Comparison of ENCODE assay signal across 25 cellular contexts in the genomic region with DNA sequence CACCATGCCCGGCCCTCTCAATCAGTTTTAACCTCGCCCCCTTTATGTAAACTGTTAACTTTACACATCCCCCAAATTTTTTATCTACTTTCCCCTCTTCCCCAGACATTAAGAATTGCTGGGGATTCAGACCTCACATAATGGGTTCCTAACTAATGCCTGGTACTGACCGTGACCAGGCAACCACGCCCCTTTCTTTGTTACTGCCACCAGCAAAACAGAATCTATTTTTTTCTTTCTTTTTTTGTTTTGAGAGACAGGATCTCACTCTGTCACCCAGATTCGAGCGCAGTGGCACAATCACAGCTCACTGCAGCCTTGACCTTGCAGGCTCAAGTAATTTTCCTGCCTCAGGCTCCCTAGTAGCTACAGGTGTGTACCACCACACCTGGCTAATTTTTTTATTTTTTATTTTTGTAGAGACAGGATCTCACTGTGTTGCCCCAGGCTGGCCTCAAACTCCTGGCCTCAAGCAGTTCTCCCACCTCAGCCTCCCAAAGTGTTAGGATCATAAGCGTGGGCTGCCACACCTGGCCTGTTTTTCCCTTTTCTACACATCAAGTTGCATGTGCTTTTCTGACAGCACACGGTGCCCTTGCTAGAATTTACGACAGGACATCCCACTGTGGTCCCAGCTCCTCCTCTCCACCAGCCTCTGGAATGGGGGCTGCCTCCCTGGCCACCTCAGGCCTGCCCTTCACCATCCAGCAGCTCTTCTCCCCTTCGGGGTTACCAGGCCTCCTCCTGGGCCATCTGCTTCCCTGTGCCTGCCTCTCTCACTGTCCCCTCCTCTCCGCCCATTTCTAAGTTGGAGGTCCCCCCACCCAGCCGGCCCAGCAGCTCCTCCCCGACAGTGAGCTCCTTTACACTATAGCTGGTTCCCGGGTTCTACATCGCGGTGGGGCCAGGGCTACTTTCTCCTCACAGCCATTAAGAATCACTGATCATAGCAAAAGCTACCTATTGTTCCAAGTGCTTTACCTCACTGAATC. TPM values are rescaled to one million over a fixed set of nuclear protein-coding genes. Genes with fewer than 3 reads are reported as not detected.
DNase-seq lines count a peak whose midpoint lies in the region; ATAC-seq and TF ChIP-seq lines count a peak whose summit lies in the region.
"Had no signal": no experiment of that assay in that cellular context is flagged by ENCODE, and none has a peak within 500 bp of the region (broad histone marks: within the 10 kb centered on the region; RNA-seq: fewer than 3 reads in every experiment).

No MANE protein-coding gene starts in this region.

- H3K4me1 ChIP-seq in HEK293 (ENCODE audit: control insufficient read depth, insufficient read depth, low read length): no peaks in the 10 kb centered on the region
- H3K4me1 ChIP-seq in CD4-positive, alpha-beta memory T cell (ENCODE audit: insufficient read depth, low read length): peaks cover 18% of the 10 kb centered on the region
- H3K4me1 ChIP-seq: ascending aorta, SJCRH30 had no signal

- H3K4me3 Mint-ChIP-seq in WTC11: no peak overlapping the region; the same call in 1 of the 2 replicates
- H3K4me3 Mint-ChIP-seq in stimulated activated effector memory CD8-positive, alpha-beta T cell treated with anti-CD3 and anti-CD28 coated beads, Interleukin-12 subunit alpha, Interleukin-12 subunit beta, amount 100 ng/mL, for 72 hours: no peak overlapping the region
- H3K4me3 Mint-ChIP-seq in CD4-positive, alpha-beta memory T cell: no peak overlapping the region
- H3K4me3 Mint-ChIP-seq: activated CD4-positive, alpha-beta memory T cell treated with anti-CD3 and anti-CD28 coated beads for 36 hours; HFFc6; T-cell had no signal

- H3K36me3 Mint-ChIP-seq in WTC11: no peaks in the 10 kb centered on the region
- H3K36me3 Mint-ChIP-seq in stimulated activated effector memory CD8-positive, alpha-beta T cell treated with anti-CD3 and anti-CD28 coated beads, Interleukin-12 subunit alpha, Interleukin-12 subunit beta, amount 100 ng/mL, for 72 hours: no peaks in the 10 kb centered on the region
- H3K36me3 Mint-ChIP-seq in CD4-positive, alpha-beta memory T cell: no peaks in the 10 kb centered on the region
- H3K36me3 Mint-ChIP-seq: activated CD4-positive, alpha-beta memory T cell treated with anti-CD3 and anti-CD28 coated beads for 36 hours; activated naive CD4-positive, alpha-beta T cell treated with anti-CD3 and anti-CD28 coated beads, Interleukin-2, amount 50 U/mL, for 72 hours; naive B cell; T-cell had no signal

- H3K36me3 ChIP-seq in HEK293 (ENCODE audit: control insufficient read depth in 2 of 2, insufficient read depth in 1 of 2, low read length in 2 of 2): no peaks in the 10 kb centered on the region
- H3K36me3 ChIP-seq in CD4-positive, alpha-beta memory T cell (ENCODE audit: insufficient read depth, low read length): no peaks in the 10 kb centered on the region
- H3K36me3 ChIP-seq: ascending aorta, left ventricle myocardium inferior, SJCRH30 had no signal

- CTCF ChIA-PET in HEK293 (lab: Yijun Ruan, JAX) (interaction anchor here (0.8 to 5.0 kb wide), 2 partner anchors 12 to 19 kb away, joined by 3 to 24 read pairs; no protein-coding TSS in a partner anchor), WTC11 (lab: Charles Lee) (interaction anchor here (8.2 kb wide), 1 partner anchor 10 kb away, joined by 68 read pairs; a partner anchor contains a TSS)
- CTCF ChIA-PET in CD4-positive, alpha-beta memory T cell (lab: Charles Lee; ENCODE audit: partially characterized antibody): interaction anchor here (0.6 to 4.4 kb wide), 3 partner anchors 10 to 42 kb away, joined by 3 to 18 read pairs (median 3); a partner anchor contains a TSS

- TF ChIP-seq CTCF in HEK293 (tag by site-specific recombination; IDR thresholded peaks at IDR 0.05): no peak
- TF ChIP-seq CTCF in WTC11 (IDR thresholded peaks at IDR 0.05): no peak

- no peaks in the 10 kb centered on the region for H3K9me3 Mint-ChIP-seq in WTC11
- no peaks in the 10 kb centered on the region for H3K9me3 Mint-ChIP-seq in stimulated activated effector memory CD8-positive, alpha-beta T cell treated with anti-CD3 and anti-CD28 coated beads, Interleukin-12 subunit alpha, Interleukin-12 subunit beta, amount 100 ng/mL, for 72 hours
- no peaks in the 10 kb centered on the region for H3K9me3 Mint-ChIP-seq in CD4-positive, alpha-beta memory T cell
- H3K9me3 Mint-ChIP-seq: activated CD4-positive, alpha-beta memory T cell treated with anti-CD3 and anti-CD28 coated beads for 36 hours; activated naive CD4-positive, alpha-beta T cell treated with anti-CD3 and anti-CD28 coated beads, Interleukin-2, amount 50 U/mL, for 72 hours; HFFc6; naive B cell; T-cell had no signal

- no peaks in the 10 kb centered on the region for H3K9me3 ChIP-seq in HEK293 (ENCODE audit: control insufficient read depth, insufficient read depth, low read depth, low read length)
- no peaks in the 10 kb centered on the region for H3K9me3 ChIP-seq in CD4-positive, alpha-beta memory T cell (ENCODE audit: control insufficient read depth in 1 of 2, low read length in 2 of 2)
- H3K9me3 ChIP-seq: ascending aorta, left ventricle myocardium inferior, SJCRH30 had no signal

- intact Hi-C loops in CD4-positive, alpha-beta memory T cell (cut with micrococcal nuclease): no loop called here

- H3K4me3 ChIP-seq in HEK293 (ENCODE audit: low read depth, low read length): no peak overlapping the region
- H3K4me3 ChIP-seq in CD4-positive, alpha-beta memory T cell (ENCODE audit: low read length in 2 of 2): no peak overlapping the region
- H3K4me3 ChIP-seq: ascending aorta, left ventricle myocardium inferior, SJCRH30, skin epidermis had no signal

- DNase-seq in WTC11 (ENCODE audit: low spot score): peak; percentile 26
- DNase-seq in stimulated activated effector memory CD8-positive, alpha-beta T cell treated with anti-CD3 and anti-CD28 coated beads, Interleukin-12 subunit alpha, Interleukin-12 subunit beta, amount 100 ng/mL, for 72 hours (ENCODE audit: low spot score in 2 of 2): no peak
- DNase-seq in SKM-1 treated with dmso at 0.1 percent for 144 hours (lab: John Stamatoyannopoulos, UW; ENCODE audit: unreplicated experiment): no peak
- DNase-seq in CD4-positive, alpha-beta memory T cell: no peak
- DNase-seq: activated CD4-positive, alpha-beta memory T cell treated with anti-CD3 and anti-CD28 coated beads for 36 hours; Calu3; HFFc6; left ventricle myocardium inferior; naive B cell; NCI-H1048; NCI-H1694 treated with DMSO at 0.1 percent for 48 hours; NCI-H2171 treated with DMSO at 0.1 percent for 48 hours; NCI-H526 treated with DMSO at 0.1 percent for 48 hours; retina; SJCRH30; T-cell; trophoblast cell had no signal

- no peaks in the 10 kb centered on the region for H3K27me3 Mint-ChIP-seq in WTC11 (ENCODE audit: low read depth)
- H3K27me3 Mint-ChIP-seq in CD4-positive, alpha-beta memory T cell: no peaks in the 10 kb centered on the region
- H3K27me3 Mint-ChIP-seq: activated CD4-positive, alpha-beta memory T cell treated with anti-CD3 and anti-CD28 coated beads for 36 hours; T-cell had no signal

- peak; percentile 69 for ATAC-seq in WTC11
- ATAC-seq in stimulated activated effector memory CD8-positive, alpha-beta T cell treated with anti-CD3 and anti-CD28 coated beads, Interleukin-12 subunit alpha, Interleukin-12 subunit beta, amount 100 ng/mL, for 72 hours: no peak
- ATAC-seq in GM19397 (IDR thresholded peaks at IDR 0.05; ENCODE audit: unreplicated experiment): no peak
- ATAC-seq: activated naive CD4-positive, alpha-beta T cell treated with anti-CD3 and anti-CD28 coated beads, Interleukin-2, amount 50 U/mL, for 72 hours; HepG2; T-cell had no signal

- H3K27ac ChIP-seq in HEK293 (ENCODE audit: extremely low read depth, low read depth, low read length) (no peak overlapping the region), layer of hippocampus (ENCODE audit: low read depth, low read length) (peak overlapping the region; percentile 94)
- no peak overlapping the region for H3K27ac ChIP-seq in CD4-positive, alpha-beta memory T cell (ENCODE audit: low read depth, low read length)
- H3K27ac ChIP-seq: ascending aorta, C4-2B, left ventricle myocardium inferior, SJCRH30, skin epidermis had no signal

- H3K4me1 Mint-ChIP-seq in WTC11: peaks cover 60% of the 10 kb centered on the region
- H3K4me1 Mint-ChIP-seq in stimulated activated effector memory CD8-positive, alpha-beta T cell treated with anti-CD3 and anti-CD28 coated beads, Interleukin-12 subunit alpha, Interleukin-12 subunit beta, amount 100 ng/mL, for 72 hours: peaks cover 34% of the 10 kb centered on the region
- peaks cover 18 to 29% (median 19%) of the 10 kb centered on the region in 4 donors for H3K4me1 Mint-ChIP-seq in CD4-positive, alpha-beta memory T cell
- H3K4me1 Mint-ChIP-seq: naive B cell had no signal

- H3K27me3 ChIP-seq in layer of hippocampus (ENCODE audit: control insufficient read depth, insufficient read depth, low read length): no peaks in the 10 kb centered on the region
- no peaks in the 10 kb centered on the region for H3K27me3 ChIP-seq in CD4-positive, alpha-beta memory T cell (ENCODE audit: insufficient read depth, low read length)
- H3K27me3 ChIP-seq: ascending aorta, SJCRH30 had no signal

- POLR2A ChIA-PET in HEK293 (lab: Yijun Ruan, JAX) (interaction anchor here (0.7 kb wide), 1 partner anchor 12 kb away, joined by 3 read pairs; no protein-coding TSS in a partner anchor), WTC11 (lab: Charles Lee) (no interaction called here)
- POLR2A ChIA-PET in CD4-positive, alpha-beta memory T cell (lab: Charles Lee; ENCODE audit: partially characterized antibody): no interaction called here

- H3K27ac Mint-ChIP-seq in WTC11: peak overlapping the region; percentile 68; the same call in 1 of the 2 replicates
- H3K27ac Mint-ChIP-seq in stimulated activated effector memory CD8-positive, alpha-beta T cell treated with anti-CD3 and anti-CD28 coated beads, Interleukin-12 subunit alpha, Interleukin-12 subunit beta, amount 100 ng/mL, for 72 hours: peak overlapping the region; percentile 71
- no peak overlapping the region for H3K27ac Mint-ChIP-seq in CD4-positive, alpha-beta memory T cell
- H3K27ac Mint-ChIP-seq: activated CD4-positive, alpha-beta memory T cell treated with anti-CD3 and anti-CD28 coated beads for 36 hours; HFFc6; T-cell had no signal

TF ChIP-seq in HEK293, 187 proteins besides CTCF, POLR2A, EP300 and RAD21 (continues in another document):
- TF ChIP-seq SCRT2 (tag by site-specific recombination; IDR thresholded peaks at IDR 0.05): peak; percentile 48; the same call in 1 of the 2 replicates
- TF ChIP-seq ZNF169 (tag by site-specific recombination; IDR thresholded peaks at IDR 0.05): no peak
- TF ChIP-seq ZBTB20 (tag by site-specific recombination; IDR thresholded peaks at IDR 0.05): peak; percentile 85
- peak; percentile 67 for TF ChIP-seq SCRT1 (tag by site-specific recombination; IDR thresholded peaks at IDR 0.05; ENCODE audit: borderline replicate concordance)

RNA-seq across cellular contexts. Expression of a gene that starts 10.8 kb away (rescaled TPM):
- 14.0 to 17.9 TPM (median 16.7 TPM) in 3 replicates for total RNA-seq in WTC11 (2021)
- total RNA-seq in CD4-positive, alpha-beta memory T cell: 1 to 10 TPM; 3.8 to 4.1 TPM
- 1 to 10 TPM; 6.7 to 6.8 TPM for polyA plus RNA-seq in CD4-positive, alpha-beta memory T cell

Comparison
In these comparisons a context has a peak if more than half of its experiments do, and no peak if none do; other contexts are left out.
1. H3K27ac Mint-ChIP-seq: peak in WTC11 (single experiment) and stimulated activated effector memory CD8-positive, alpha-beta T cell treated with anti-CD3 and anti-CD28 coated beads, Interleukin-12 subunit alpha, Interleukin-12 subunit beta, amount 100 ng/mL, for 72 hours (single experiment); none in CD4-positive, alpha-beta memory T cell (0 of 7).